ENCODE assay signal across 23 cellular contexts in the genomic region with DNA sequence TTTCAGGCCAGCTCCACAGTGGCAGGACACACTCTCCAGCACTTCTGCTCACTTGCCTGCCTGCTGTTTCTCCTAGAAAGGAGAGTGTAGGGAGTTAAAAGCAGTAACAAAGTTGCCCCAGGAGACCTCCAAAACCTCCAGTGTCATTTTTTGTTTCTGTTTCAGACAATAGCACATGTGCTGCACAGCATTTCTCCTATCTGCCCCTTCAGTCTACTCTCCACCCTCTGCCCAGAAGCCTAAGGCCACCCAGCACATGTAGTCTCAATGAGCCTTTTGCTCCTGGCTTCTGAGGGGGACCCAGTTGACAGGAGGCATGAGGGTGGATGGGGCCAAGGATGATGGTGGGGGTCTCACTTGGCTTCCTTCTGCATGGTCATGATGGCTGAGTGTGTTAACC.
"Had no signal": no experiment of that assay in that cellular context is flagged by ENCODE, and none has a peak within 500 bp of the region (broad histone marks: within the 10 kb centered on the region; RNA-seq: fewer than 3 reads in every experiment).

No MANE protein-coding gene starts in this region.

- H3K4me3 ChIP-seq: dorsolateral prefrontal cortex, gastrocnemius medialis, lung, prostate gland, right atrium auricular region, smooth muscle cell, suprapubic skin, transverse colon, upper lobe of right lung, uterus had no signal

- ATAC-seq: gastrocnemius medialis; left lobe of liver; natural killer cell; sciatic nerve; stimulated activated naive CD8-positive, alpha-beta T cell treated with anti-CD3 and anti-CD28 coated beads, Interleukin-15, amount 100 ng/mL, for 72 hours; upper lobe of right lung had no signal

- H3K36me3 ChIP-seq: gastrocnemius medialis, prostate gland, right atrium auricular region, suprapubic skin, transverse colon, upper lobe of right lung, uterus had no signal

- H3K4me2 ChIP-seq: smooth muscle cell had no signal

- H3K27me3 ChIP-seq: dorsolateral prefrontal cortex, gastrocnemius medialis, right atrium auricular region, suprapubic skin, transverse colon, upper lobe of right lung, uterus had no signal

- DNase-seq: dorsolateral prefrontal cortex; effector CD4-positive, alpha-beta T cell; foreskin fibroblast; gastrocnemius medialis; head of caudate nucleus; kidney; natural killer cell; stimulated activated CD4-positive, alpha-beta T cell treated with anti-CD3 and anti-CD28 coated beads, Interleukin-12 subunit alpha, Interleukin-12 subunit beta, amount 100 ng/mL, for 4 hours; stimulated activated CD4-positive, alpha-beta T cell treated with anti-CD3 and anti-CD28 coated beads, Interleukin-1b, Interleukin-23, amount 100 ng/mL, for 48 hours; stimulated activated CD4-positive, alpha-beta T cell treated with anti-CD3 and anti-CD28 coated beads, Interleukin-4, amount 100 ng/mL, for 1 hour; stimulated activated CD8-positive, alpha-beta memory T cell treated with anti-CD3 and anti-CD28 coated beads, Interleukin-4, amount 100 ng/mL, for 48 hours; stimulated activated naive CD4-positive, alpha-beta T cell; stimulated activated naive CD8-positive, alpha-beta T cell treated with anti-CD3 and anti-CD28 coated beads, Interleukin-15, amount 100 ng/mL, for 72 hours; transverse colon; upper lobe of right lung; uterus had no signal

- H3K9me3 ChIP-seq: gastrocnemius medialis, prostate gland, right atrium auricular region, suprapubic skin, transverse colon, upper lobe of right lung, uterus had no signal

- H3K4me1 ChIP-seq: gastrocnemius medialis, prostate gland, right atrium auricular region, suprapubic skin, transverse colon, upper lobe of right lung, uterus had no signal

- H3K27ac ChIP-seq: dorsolateral prefrontal cortex, gastrocnemius medialis, prostate gland, right atrium auricular region, suprapubic skin, transverse colon, upper lobe of right lung, uterus had no signal
